31 cellular contexts compared by ENCODE assay signal in the genomic region with DNA sequence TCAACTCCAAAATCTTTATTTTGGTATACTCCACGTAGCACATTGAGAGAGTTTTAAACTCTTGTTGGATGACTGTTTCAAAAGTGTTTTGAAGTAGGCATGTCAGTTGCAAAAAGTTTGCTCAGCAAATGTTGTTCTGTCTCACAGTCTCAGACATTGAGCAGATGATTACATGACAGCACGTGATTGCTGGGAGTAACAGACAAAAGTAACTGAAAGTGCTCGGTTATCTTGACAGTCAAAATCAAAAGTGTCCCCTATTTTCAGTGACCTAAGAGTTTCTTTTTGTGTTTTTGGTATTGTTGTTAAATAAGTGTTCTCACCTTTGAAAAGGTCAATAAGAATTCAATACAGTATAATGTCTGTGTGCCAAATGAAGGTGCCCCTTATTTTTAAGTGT.
A peak's percentile ranks its signal among the peaks of the same experiment; 100 is the strongest.
DNase-seq lines count a peak whose midpoint lies in the region; ATAC-seq and TF ChIP-seq lines count a peak whose summit lies in the region.
"Had no signal": no experiment of that assay in that cellular context is flagged by ENCODE, and none has a peak within 500 bp of the region (broad histone marks: within the 10 kb centered on the region; RNA-seq: fewer than 3 reads in every experiment).

No MANE protein-coding gene starts in this region.

- no peaks in the 10 kb centered on the region for H3K36me3 ChIP-seq in KMS-11 (ENCODE audit: insufficient read depth)
- H3K36me3 ChIP-seq: heart right ventricle, lower lobe of right lung, tibial nerve had no signal

- peak overlapping the region; percentile 45 for H2AFZ ChIP-seq in KMS-11 (ENCODE audit: low read depth)

- ATAC-seq in GM18867 (IDR thresholded peaks at IDR 0.05; ENCODE audit: unreplicated experiment) = peak; percentile 91
- peak; percentile 74 for ATAC-seq in GM21717 (IDR thresholded peaks at IDR 0.05; ENCODE audit: unreplicated experiment)
- peak; percentile 62 for ATAC-seq in left lobe of liver
- ATAC-seq in HG02642 (IDR thresholded peaks at IDR 0.05; ENCODE audit: poor library complexity, unreplicated experiment) = no peak
- ATAC-seq: activated CD4-positive, alpha-beta T cell treated with anti-CD3 and anti-CD28 coated beads for 36 hours; heart right ventricle; mucosa of descending colon; natural killer cell; psoas muscle had no signal

- no peak overlapping the region for H3K9ac ChIP-seq in KMS-11

- H3K4me3 ChIP-seq in KMS-11 (IDR thresholded peaks at IDR 0.05; ENCODE audit: insufficient read depth, low read depth, low read length) = no peak overlapping the region
- H3K4me3 ChIP-seq: heart right ventricle, lower lobe of right lung, mucosa of descending colon, psoas muscle, tibial nerve had no signal

- H3K79me2 ChIP-seq in KMS-11 (ENCODE audit: insufficient read depth, low read depth) = no peaks in the 10 kb centered on the region

- no peaks in the 10 kb centered on the region for H3K27me3 ChIP-seq in KMS-11 (ENCODE audit: insufficient read depth, low read depth)
- H3K27me3 ChIP-seq: heart right ventricle, tibial nerve had no signal

- H3K4me1 ChIP-seq in KMS-11 (ENCODE audit: low read depth, poor library complexity, severe bottlenecking) = peaks cover 24% of the 10 kb centered on the region
- H3K4me1 ChIP-seq: heart right ventricle, lower lobe of right lung, psoas muscle, tibial nerve had no signal

- H4K20me1 ChIP-seq in KMS-11 (ENCODE audit: insufficient read depth) = no peaks in the 10 kb centered on the region

- peak overlapping the region; percentile 12 for H3K4me2 ChIP-seq in KMS-11

- DNase-seq in left lobe of liver (ENCODE audit: low spot score) (no peak), NOMO-1 treated with dmso at 0.1 percent for 144 hours (lab: John Stamatoyannopoulos, UW; ENCODE audit: unreplicated experiment) (no peak), NCI-H748 treated with DMSO at 0.1 percent for 48 hours (lab: John Stamatoyannopoulos, UW) (no peak)
- DNase-seq in activated naive CD4-positive, alpha-beta T cell treated with Interleukin-2 at 50 U/mL for 16 hours = no peak
- DNase-seq: activated CD4-positive, alpha-beta T cell treated with anti-CD3 and anti-CD28 coated beads for 36 hours; activated effector memory CD4-positive, alpha-beta T cell treated with Interleukin-2 at 50 U/mL for 16 hours; activated T-cell treated with anti-CD3 and anti-CD28 coated beads, Interleukin-2, amount 50 U/mL, for 1 hour; aorta; CD4-positive, alpha-beta memory T cell; DMS 273 treated with DMSO at 0.1 percent for 48 hours; EL; foreskin melanocyte; H7; heart right ventricle; KBM-7; lower lobe of right lung; mucosa of descending colon; natural killer cell; NCI-H2029 treated with DMSO at 0.1 percent for 48 hours; NCI-H526 treated with DMSO at 0.1 percent for 48 hours; occipital lobe; psoas muscle; stimulated activated CD4-positive, alpha-beta T cell treated with anti-CD3 and anti-CD28 coated beads, Interleukin-15, amount 100 ng/mL, for 24 hours; stimulated activated CD4-positive, alpha-beta T cell treated with anti-CD3 and anti-CD28 coated beads, Interleukin-4, amount 100 ng/mL, for 4 hours; T-helper 9 cell had no signal

- no peak overlapping the region for H3K27ac ChIP-seq in KMS-11
- H3K27ac ChIP-seq: heart right ventricle, lower lobe of right lung, psoas muscle, tibial nerve, VCaP had no signal

- TF ChIP-seq CTCF in KMS-11 (conservative IDR thresholded peaks at IDR 0.05; ENCODE audit: low read depth, low read length) = no peak
